8 cellular contexts compared by ENCODE assay signal in the genomic region with DNA sequence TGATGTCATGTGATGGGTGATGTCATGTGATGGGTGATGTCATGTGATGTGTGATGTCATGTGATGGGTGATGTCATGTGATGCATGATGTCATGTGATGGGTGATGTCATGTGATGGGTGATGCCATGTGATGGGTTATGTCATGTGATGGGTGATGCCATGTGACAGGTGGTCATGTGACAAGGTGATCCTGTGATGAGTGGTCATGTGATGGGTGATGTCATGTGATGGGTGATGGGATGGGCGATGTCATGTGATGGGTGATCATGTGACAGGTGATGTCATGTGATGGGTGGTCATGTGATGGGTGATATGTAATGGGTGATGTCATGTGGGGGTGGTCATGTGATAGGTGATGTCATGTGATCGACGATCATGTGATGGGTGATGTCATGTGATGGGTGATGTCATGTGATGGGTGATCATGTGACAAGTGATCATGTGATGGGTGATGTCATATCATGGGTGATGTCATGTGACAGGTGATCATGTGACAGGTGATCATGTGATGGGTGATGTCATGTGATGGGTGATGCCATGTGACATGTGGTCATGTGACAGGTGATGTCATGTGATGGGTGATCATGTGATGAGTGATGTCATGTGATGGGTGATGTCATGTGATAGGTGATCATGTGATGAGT. TPM values are rescaled to one million over a fixed set of nuclear protein-coding genes. Genes with fewer than 3 reads are reported as not detected.
DNase-seq lines count a peak whose midpoint lies in the region; ATAC-seq and TF ChIP-seq lines count a peak whose summit lies in the region.

No MANE protein-coding gene starts in this region.

- no peaks in the 10 kb centered on the region; the same call in 1 of the 2 replicates for H3K27me3 ChIP-seq in Caco-2 (replicated peaks; ENCODE audit: control insufficient read depth, insufficient read depth, low read length)

- no peak for TF ChIP-seq CTCF in Caco-2 (IDR thresholded peaks at IDR 0.05; ENCODE audit: insufficient read depth in 1 of 2, low read depth in 1 of 2, low read length in 1 of 2, severe bottlenecking in 1 of 2, unreplicated experiment in 1 of 2)
- no peak for TF ChIP-seq CTCF in fibroblast of mammary gland (conservative IDR thresholded peaks at IDR 0.05; ENCODE audit: control insufficient read depth, insufficient read depth, low read depth, low read length)

- BruUV-seq in Caco-2 (replicated peaks; lab: Mats Ljungman, UMichigan): no TSS peak

- peak; percentile 47 for ATAC-seq in activated CD8-positive, alpha-beta T cell treated with anti-CD3 and anti-CD28 coated beads, Interleukin-2, amount 10 ng/mL, durations not matched to agents 7 days and 5 days
- no peak for ATAC-seq in HG03520 (IDR thresholded peaks at IDR 0.05; ENCODE audit: unreplicated experiment)
- ATAC-seq in Right ventricle myocardium superior (ENCODE audit: poor library complexity): no peak
- ATAC-seq in HG03457 (IDR thresholded peaks at IDR 0.05; ENCODE audit: unreplicated experiment): no peak

- H3K27me3 Mint-ChIP-seq in Caco-2 (ENCODE audit: insufficient read depth, unreplicated experiment): peaks cover 27% of the 10 kb centered on the region
- peaks cover 34% of the 10 kb centered on the region for H3K27me3 Mint-ChIP-seq in activated CD8-positive, alpha-beta T cell treated with anti-CD3 and anti-CD28 coated beads, Interleukin-2, amount 10 ng/mL, durations not matched to agents 7 days and 5 days (ENCODE audit: low read depth)

- DNase-seq in Caco-2: peak; percentile 60 to 65
- peak; percentile 76 for DNase-seq in Jurkat, Clone E6-1 (ENCODE audit: low read depth, low spot score)
- peak; percentile 78 for DNase-seq in activated CD8-positive, alpha-beta T cell treated with anti-CD3 and anti-CD28 coated beads, Interleukin-2, amount 10 ng/mL, durations not matched to agents 7 days and 5 days
- peak; percentile 65 for DNase-seq in fibroblast of mammary gland (ENCODE audit: low read depth)
- DNase-seq in stimulated activated CD8-positive, alpha-beta memory T cell treated with anti-CD3 and anti-CD28 coated beads, Interleukin-4, amount 100 ng/mL, for 48 hours: peak; percentile 69
- no peak for DNase-seq in Right ventricle myocardium superior

- no peaks in the 10 kb centered on the region for H3K36me3 ChIP-seq in Caco-2 (ENCODE audit: control insufficient read depth, insufficient read depth, low read length)

- no peak overlapping the region for H3K4me3 ChIP-seq in Caco-2 (ENCODE audit: low read depth, low read length)
- H3K4me3 ChIP-seq in Jurkat, Clone E6-1 (ENCODE audit: low read length): no peak overlapping the region
- no peak overlapping the region for H3K4me3 ChIP-seq in fibroblast of mammary gland (ENCODE audit: control insufficient read depth, low read depth, low read length)

- H3K4me1 Mint-ChIP-seq in Caco-2 (ENCODE audit: low read depth, unreplicated experiment): no peaks in the 10 kb centered on the region
- H3K4me1 Mint-ChIP-seq in activated CD8-positive, alpha-beta T cell treated with anti-CD3 and anti-CD28 coated beads, Interleukin-2, amount 10 ng/mL, durations not matched to agents 7 days and 5 days (ENCODE audit: low read depth): peaks cover 5% of the 10 kb centered on the region

- CTCF ChIA-PET in Caco-2 (lab: Charles Lee): interaction anchor here (0.6 kb wide), 1 partner anchor 34 kb away, joined by 4 read pairs; no protein-coding TSS in a partner anchor
- CTCF ChIA-PET in activated CD8-positive, alpha-beta T cell treated with anti-CD3 and anti-CD28 coated beads, Interleukin-2, amount 10 ng/mL, durations not matched to agents 7 days and 5 days (lab: Charles Lee): no interaction called here

- H3K36me3 Mint-ChIP-seq in Caco-2 (ENCODE audit: insufficient read depth, unreplicated experiment): peaks cover 19% of the 10 kb centered on the region
- H3K36me3 Mint-ChIP-seq in activated CD8-positive, alpha-beta T cell treated with anti-CD3 and anti-CD28 coated beads, Interleukin-2, amount 10 ng/mL, durations not matched to agents 7 days and 5 days (ENCODE audit: low read depth): peaks cover 12% of the 10 kb centered on the region

- peaks cover 11% of the 10 kb centered on the region for H3K9me3 Mint-ChIP-seq in Caco-2 (ENCODE audit: unreplicated experiment)
- H3K9me3 Mint-ChIP-seq in activated CD8-positive, alpha-beta T cell treated with anti-CD3 and anti-CD28 coated beads, Interleukin-2, amount 10 ng/mL, durations not matched to agents 7 days and 5 days (ENCODE audit: insufficient read depth): no peaks in the 10 kb centered on the region

- H3K27ac Mint-ChIP-seq in Caco-2 (ENCODE audit: unreplicated experiment): peak overlapping the region; percentile 90
- peak overlapping the region; percentile 96 for H3K27ac Mint-ChIP-seq in activated CD8-positive, alpha-beta T cell treated with anti-CD3 and anti-CD28 coated beads, Interleukin-2, amount 10 ng/mL, durations not matched to agents 7 days and 5 days

- intact Hi-C loops in Caco-2 (cut with micrococcal nuclease; ENCODE audit: unreplicated experiment) (no loop called here), Right ventricle myocardium superior (cut with DNase I) (no loop called here)

- H3K4me1 ChIP-seq in Caco-2: no peaks in the 10 kb centered on the region

- H3K9me3 ChIP-seq in Caco-2: peaks cover 16% of the 10 kb centered on the region

- peak overlapping the region; percentile 53 for H3K4me3 Mint-ChIP-seq in Caco-2 (ENCODE audit: unreplicated experiment)
- peak overlapping the region; percentile 55 for H3K4me3 Mint-ChIP-seq in activated CD8-positive, alpha-beta T cell treated with anti-CD3 and anti-CD28 coated beads, Interleukin-2, amount 10 ng/mL, durations not matched to agents 7 days and 5 days

- POLR2A ChIA-PET in Caco-2 (lab: Charles Lee): no interaction called here
- POLR2A ChIA-PET in activated CD8-positive, alpha-beta T cell treated with anti-CD3 and anti-CD28 coated beads, Interleukin-2, amount 10 ng/mL, durations not matched to agents 7 days and 5 days (lab: Charles Lee): interaction anchor here (0.7 kb wide), 1 partner anchor 282 kb away, joined by 3 read pairs; no protein-coding TSS in a partner anchor

RNA-seq across cellular contexts. Expression of a gene that starts 17.2 kb away (rescaled TPM):
- not detected in 2 replicates for total RNA-seq in Caco-2 (2022)
- not detected for polyA plus RNA-seq in Jurkat, Clone E6-1 (2012; ENCODE audit: insufficient read depth, insufficient read length)
- not detected for total RNA-seq in activated CD8-positive, alpha-beta T cell treated with anti-CD3 and anti-CD28 coated beads, Interleukin-2, amount 10 ng/mL, durations not matched to agents 7 days and 5 days
- 0.16 TPM for total RNA-seq in Right ventricle myocardium superior

RNA-seq across cellular contexts. Expression of a gene that starts 31.8 kb away (rescaled TPM):
- not detected in 2 replicates for total RNA-seq in Caco-2 (2022)
- not detected for polyA plus RNA-seq in Jurkat, Clone E6-1 (2012; ENCODE audit: insufficient read depth, insufficient read length)
- under 1 TPM; 0.47 to 0.57 TPM for total RNA-seq in activated CD8-positive, alpha-beta T cell treated with anti-CD3 and anti-CD28 coated beads, Interleukin-2, amount 10 ng/mL, durations not matched to agents 7 days and 5 days
- 1.00 TPM for total RNA-seq in Right ventricle myocardium superior

RNA-seq across cellular contexts. Expression of a gene that starts 47.7 kb away (rescaled TPM):
- not detected in 2 replicates for total RNA-seq in Caco-2 (2022)
- not detected for polyA plus RNA-seq in Jurkat, Clone E6-1 (2012; ENCODE audit: insufficient read depth, insufficient read length)
- 1 to 10 TPM; 2.1 to 2.8 TPM for total RNA-seq in activated CD8-positive, alpha-beta T cell treated with anti-CD3 and anti-CD28 coated beads, Interleukin-2, amount 10 ng/mL, durations not matched to agents 7 days and 5 days
- total RNA-seq in Right ventricle myocardium superior: 1.7 TPM

RNA-seq across cellular contexts. Expression of a gene that starts 53.2 kb away (rescaled TPM):
- total RNA-seq in Caco-2 (2022) (not detected in 2 replicates), Right ventricle myocardium superior (not detected)
- not detected for polyA plus RNA-seq in Jurkat, Clone E6-1 (2012; ENCODE audit: insufficient read depth, insufficient read length)
- not detected for total RNA-seq in activated CD8-positive, alpha-beta T cell treated with anti-CD3 and anti-CD28 coated beads, Interleukin-2, amount 10 ng/mL, durations not matched to agents 7 days and 5 days
